Comparison of ENCODE assay signal across 1 cellular context in the genomic region with DNA sequence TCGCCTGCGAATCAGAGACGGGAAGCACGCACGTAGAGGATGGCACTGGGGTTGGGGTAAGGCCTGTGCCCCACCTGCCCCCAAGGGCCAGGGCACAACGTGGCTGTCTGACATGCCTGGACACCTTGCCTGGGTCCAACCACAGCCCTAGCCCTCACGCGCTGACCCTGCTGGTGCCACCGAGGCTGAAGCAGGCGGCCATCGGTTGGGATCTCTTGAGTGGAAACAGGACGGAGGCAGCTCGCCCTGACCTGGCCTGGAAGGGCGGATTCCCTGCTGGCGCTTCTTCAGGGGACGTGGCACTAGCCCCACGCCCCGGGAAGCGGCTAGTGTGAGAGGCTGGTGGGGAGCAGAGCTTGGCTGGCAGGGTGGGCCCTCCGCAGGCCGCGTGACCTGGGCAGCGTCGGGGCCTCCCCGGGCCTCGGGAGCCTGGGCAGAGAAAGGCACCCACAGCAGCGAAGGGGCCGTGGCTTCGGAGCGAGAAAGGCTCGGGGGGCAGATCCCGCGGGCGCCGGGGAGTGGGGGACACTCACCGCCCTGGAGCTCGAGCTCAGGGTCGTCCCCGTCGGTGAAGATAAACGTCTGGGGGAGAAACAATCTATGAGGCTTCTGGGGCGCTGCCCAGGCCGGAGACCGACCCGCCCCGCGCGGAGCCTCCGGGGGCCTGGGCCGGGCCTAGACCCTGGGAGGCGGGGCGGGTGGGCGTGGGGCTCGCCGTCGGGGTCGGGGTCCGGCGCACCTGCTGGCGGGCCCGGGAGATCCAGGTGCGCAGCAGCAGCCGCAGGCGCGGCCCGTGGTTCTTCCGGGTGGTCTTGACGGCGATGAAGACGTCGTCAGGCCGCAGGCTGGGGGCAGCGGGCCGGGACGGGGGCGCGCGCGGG.
TF ChIP-seq lines count a peak whose summit lies in the region.

No MANE protein-coding gene starts in this region.

TF ChIP-seq in A549, 52 proteins besides CTCF, POLR2A, EP300 and RAD21 (continued from another document):
- TF ChIP-seq, protein P1, sequence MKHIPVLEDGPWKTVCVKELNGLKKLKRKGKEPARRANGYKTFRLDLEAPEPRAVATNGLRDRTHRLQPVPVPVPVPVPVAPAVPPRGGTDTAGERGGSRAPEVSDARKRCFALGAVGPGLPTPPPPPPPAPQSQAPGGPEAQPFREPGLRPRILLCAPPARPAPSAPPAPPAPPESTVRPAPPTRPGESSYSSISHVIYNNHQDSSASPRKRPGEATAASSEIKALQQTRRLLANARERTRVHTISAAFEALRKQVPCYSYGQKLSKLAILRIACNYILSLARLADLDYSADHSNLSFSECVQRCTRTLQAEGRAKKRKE (CRISPR knock-in tag; IDR thresholded peaks at IDR 0.05; ENCODE audit: low read depth), result no peak
- TF ChIP-seq SMC3 (IDR thresholded peaks at IDR 0.05), result no peak
TF ChIP-seq in A549: peak in this region for 1.
